Comparison of ENCODE assay signal across 8 cellular contexts in genomic region chr14:71855399-71856036, GRCh38.
DNase-seq lines count a peak whose midpoint lies in the region; ATAC-seq lines count a peak whose summit lies in the region.

No MANE protein-coding gene starts in this region.

- DNase-seq in EH (ENCODE audit: low read depth) = peak; percentile 77
- peak; percentile 54 for DNase-seq in Jurkat, Clone E6-1 (ENCODE audit: low read depth, low spot score)
- DNase-seq in SK-N-DZ (ENCODE audit: low spot score) = peak; percentile 40
- peak; percentile 38 for DNase-seq in amniotic stem cell (lab: John Stamatoyannopoulos, UW)
- DNase-seq in right cardiac atrium = peak; percentile 73 to 86 (median 83)
- DNase-seq in smooth muscle cell of the brain vasculature (ENCODE audit: low read depth, low spot score) = peak; percentile 13

- peak; percentile 22 to 67 for ATAC-seq in right cardiac atrium
- no peak for ATAC-seq in HG02763 (IDR thresholded peaks at IDR 0.05; ENCODE audit: unreplicated experiment)
- ATAC-seq in GM21786 (IDR thresholded peaks at IDR 0.05; ENCODE audit: unreplicated experiment) = no peak

- WGBS in right cardiac atrium = 100% methylated on average over 1 of the region's 1 CpG

- no peak overlapping the region for H3K4me3 ChIP-seq in Jurkat, Clone E6-1 (ENCODE audit: low read length)
- H3K4me3 ChIP-seq in right cardiac atrium (ENCODE audit: low read length) = no peak overlapping the region

- H3K27me3 ChIP-seq in right cardiac atrium (ENCODE audit: control insufficient read depth, insufficient read depth) = no peaks in the 10 kb centered on the region

- no peaks in the 10 kb centered on the region for H3K4me1 ChIP-seq in right cardiac atrium (ENCODE audit: control insufficient read depth, insufficient read depth, low read length)

- H3K9me3 ChIP-seq in right cardiac atrium (ENCODE audit: control insufficient read depth, low read length) = no peaks in the 10 kb centered on the region

- H3K27ac ChIP-seq in right cardiac atrium (ENCODE audit: low read length) = no peak overlapping the region

- intact Hi-C loops in right cardiac atrium (cut with DNase I) = loop anchor here in 1 of 4 donors (10.0 kb wide), 1 partner anchor 721 kb away; no protein-coding TSS in a partner anchor

Comparison
In these comparisons a context has a peak if more than half of its experiments do, and no peak if none do; other contexts are left out.
1. DNase-seq: peak in every context shown above with its lines; median percentile 83 in right cardiac atrium; 77 in EH; 54 in Jurkat, Clone E6-1; 40 in SK-N-DZ; 38 in amniotic stem cell; 13 in smooth muscle cell of the brain vasculature.
2. ATAC-seq: peak in right cardiac atrium (2 of 2); none in HG02763 (single experiment) and GM21786 (single experiment).